ENCODE assay signal across 11 cellular contexts in genomic region chr17:16921451-16921850, GRCh38. TPM values are rescaled to one million over a fixed set of nuclear protein-coding genes. Genes with fewer than 3 reads are reported as not detected.
DNase-seq lines count a peak whose midpoint lies in the region; ATAC-seq, FAIRE-seq and TF ChIP-seq lines count a peak whose summit lies in the region.
"Not testable (repeated sequence)": the region's sequence is repeated elsewhere in the genome, so short reads cannot be mapped to it uniquely, and the experiment has no call there.
"Had no signal": no experiment of that assay in that cellular context is flagged by ENCODE, and none has a peak within 500 bp of the region (broad histone marks: within the 10 kb centered on the region; RNA-seq: fewer than 3 reads in every experiment).

No MANE protein-coding gene starts in this region.

- FAIRE-seq in K562 (lab: Jason Lieb, UNC), result not testable (repeated sequence)

- TF ChIP-seq CTCF in K562 (IDR thresholded peaks at IDR 0.05 in 2 of 3, conservative IDR thresholded peaks at IDR 0.05 in 1 of 3; ENCODE audit: insufficient read depth in 2 of 3, low read depth in 1 of 3, low read length in 3 of 3); smooth muscle cell (IDR thresholded peaks at IDR 0.05; ENCODE audit: borderline replicate concordance, insufficient read depth, poor library complexity, severe bottlenecking); transverse colon (IDR thresholded peaks at IDR 0.05): not testable (repeated sequence)

- not testable (repeated sequence) for H3K27me3 ChIP-seq in Karpas-422 (ENCODE audit: low read length); mesendoderm (ENCODE audit: insufficient read depth, low read length, poor library complexity); trophoblast cell (ENCODE audit: insufficient read depth, low read length); smooth muscle cell (ENCODE audit: low read depth); transverse colon
- H3K27me3 ChIP-seq in K562 (ENCODE audit: control insufficient read depth in 2 of 2, insufficient read depth in 2 of 2, low read length in 2 of 2), result peaks cover 0 to 43% of the 10 kb centered on the region in 2 experiments; a peak in 3 of 5 replicates

- H4K5ac ChIP-seq in mesendoderm (ENCODE audit: low read length), result not testable (repeated sequence)

- ATAC-seq in K562, result not testable (repeated sequence)

- 12% methylated on average over 6 of the region's 6 CpGs for WGBS in K562 (ENCODE audit: insufficient coverage, low coverage, missing lambda C conversion rate)
- no CpG with 5 or more reads among the region's 6 CpGs for WGBS in mesendoderm (ENCODE audit: extremely low coverage, insufficient coverage, low lambda C conversion rate)
- WGBS in trophoblast cell (ENCODE audit: extremely low coverage, insufficient coverage, insufficient read length), result no CpG with 5 or more reads among the region's 6 CpGs
- WGBS in smooth muscle cell (ENCODE audit: low lambda C conversion rate), result 54% methylated on average over 6 of the region's 6 CpGs
- 69 to 91% methylated on average over 5 to 6 of the region's 6 CpGs for WGBS in transverse colon (ENCODE audit: low coverage in 1 of 2), 2 donors

- H3K9me1 ChIP-seq in K562 (ENCODE audit: control insufficient read depth, insufficient read depth, low read length), result not testable (repeated sequence)

- H2BK12ac ChIP-seq in trophoblast cell (ENCODE audit: low read length), result not testable (repeated sequence)

- H3K4me2 ChIP-seq in Karpas-422 (ENCODE audit: low read depth, low read length, poor library complexity, severe bottlenecking); K562 (ENCODE audit: insufficient read depth, low read length); mesendoderm (ENCODE audit: low read length); trophoblast cell (ENCODE audit: low read length); smooth muscle cell: not testable (repeated sequence)

- not testable (repeated sequence) for H2BK5ac ChIP-seq in mesendoderm (ENCODE audit: low read length); trophoblast cell (ENCODE audit: low read depth, low read length, poor library complexity)

- not testable (repeated sequence) for H3K9ac ChIP-seq in Karpas-422 (ENCODE audit: low read length); K562 (ENCODE audit: insufficient read depth in 1 of 2, low read depth in 2 of 2, low read length in 2 of 2); mesendoderm (ENCODE audit: low read length); trophoblast cell (ENCODE audit: low read length); smooth muscle cell (ENCODE audit: low read depth)

- not testable (repeated sequence) for TF ChIP-seq EP300 in K562 (IDR thresholded peaks at IDR 0.05; ENCODE audit: low read length); transverse colon (IDR thresholded peaks at IDR 0.05; ENCODE audit: low read depth)

- H3K4me1 ChIP-seq in Karpas-422 (ENCODE audit: low read length); K562 (replicated peaks in 1 of 2; ENCODE audit: control insufficient read depth in 2 of 2, insufficient read depth in 2 of 2, low read length in 2 of 2); mesendoderm (ENCODE audit: control insufficient read depth, low read depth, low read length); trophoblast cell (ENCODE audit: control insufficient read depth in 1 of 2, insufficient read depth in 2 of 2, low read length in 2 of 2); smooth muscle cell (ENCODE audit: low read depth); transverse colon: not testable (repeated sequence)

- intact Hi-C loops in K562 (cut with micrococcal nuclease); transverse colon (cut with DNase I; ENCODE audit: low total_unique reads): not testable (repeated sequence)

- H2BK15ac ChIP-seq in mesendoderm (replicated peaks; ENCODE audit: low read depth), result not testable (repeated sequence)

- H3F3A ChIP-seq in smooth muscle cell (ENCODE audit: low read depth), result not testable (repeated sequence)

- H3K9me2 ChIP-seq in Karpas-422 (replicated peaks; ENCODE audit: insufficient read depth, low read length), result not testable (repeated sequence)

- not testable (repeated sequence) for BruUV-seq in K562 (replicated peaks; lab: Mats Ljungman, UMichigan)

- H3K27ac ChIP-seq in Karpas-422 (ENCODE audit: low read length); K562 (ENCODE audit: extremely low read depth, low read depth, low read length); mesendoderm (ENCODE audit: low read depth, low read length); trophoblast cell (ENCODE audit: low read depth, low read length); transverse colon: not testable (repeated sequence)
- H3K27ac ChIP-seq in smooth muscle cell (ENCODE audit: low read depth), result peak overlapping the region; percentile 60

- H3K56ac ChIP-seq in mesendoderm (ENCODE audit: low read length), result not testable (repeated sequence)

- H4K12ac ChIP-seq in trophoblast cell (ENCODE audit: low read depth, low read length), result not testable (repeated sequence)

- H2AFZ ChIP-seq in Karpas-422 (ENCODE audit: low read length); K562 (ENCODE audit: low read depth, low read length); trophoblast cell (ENCODE audit: insufficient read depth, low read length, poor library complexity): not testable (repeated sequence)
- H2AFZ ChIP-seq in smooth muscle cell (ENCODE audit: low read depth), result peak overlapping the region; percentile 1

- not testable (repeated sequence) for H3K79me2 ChIP-seq in Karpas-422 (ENCODE audit: low read length); K562 (ENCODE audit: control insufficient read depth, insufficient read depth, low read length); mesendoderm (ENCODE audit: control insufficient read depth, insufficient read depth, low read length); trophoblast cell (ENCODE audit: control insufficient read depth, insufficient read depth, low read length, poor library complexity); smooth muscle cell (ENCODE audit: low read depth)

- H2BK120ac ChIP-seq in mesendoderm (ENCODE audit: low read depth, low read length); trophoblast cell (ENCODE audit: insufficient read depth, low read length, poor library complexity): not testable (repeated sequence)

- not testable (repeated sequence) for H3K4me3 ChIP-seq in Karpas-422 (ENCODE audit: low read length); K562; mesendoderm (ENCODE audit: low read length); trophoblast cell (ENCODE audit: low read depth, low read length); smooth muscle cell; transverse colon

- not testable (repeated sequence) for H3K14ac ChIP-seq in trophoblast cell (ENCODE audit: low read length)

- H3K36me3 ChIP-seq in Karpas-422 (ENCODE audit: insufficient read depth, low read length); K562 (ENCODE audit: control insufficient read depth, insufficient read depth, low read length); mesendoderm (ENCODE audit: control insufficient read depth, insufficient read depth, low read length); trophoblast cell (ENCODE audit: control insufficient read depth in 1 of 2, insufficient read depth in 2 of 2, low read length in 2 of 2); smooth muscle cell (ENCODE audit: low read depth); transverse colon: not testable (repeated sequence)

- not testable (repeated sequence) for H4K91ac ChIP-seq in trophoblast cell (ENCODE audit: low read depth, low read length)

- not testable (repeated sequence) for H3K79me1 ChIP-seq in mesendoderm (ENCODE audit: low read length); trophoblast cell (ENCODE audit: low read length)

- not testable (repeated sequence) for H2AK5ac ChIP-seq in mesendoderm (ENCODE audit: low read length); trophoblast cell (ENCODE audit: low read length)

- not testable (repeated sequence) for H4K20me1 ChIP-seq in Karpas-422 (ENCODE audit: insufficient read depth, low read depth, low read length); K562 (replicated peaks; ENCODE audit: control insufficient read depth, insufficient read depth, low read length); smooth muscle cell (ENCODE audit: low read depth)

- TF ChIP-seq RAD21 in K562 (CRISPR knock-in tag; conservative IDR thresholded peaks at IDR 0.05 in 1 of 2, IDR thresholded peaks at IDR 0.05 in 1 of 2), result not testable (repeated sequence)

- DNase-seq in Karpas-422, result peak; percentile 31
- not testable (repeated sequence) for DNase-seq in K562 (ENCODE audit: extremely low read depth in 1 of 4, low spot score in 3 of 4); smooth muscle cell (lab: John Stamatoyannopoulos, UW; ENCODE audit: unreplicated experiment)
- peak; percentile 73 for DNase-seq in islet precursor cell
- peak; percentile 46 for DNase-seq in mesendoderm
- DNase-seq in trophoblast cell, result peak; percentile 38 to 69
- peak; percentile 1 for DNase-seq in transverse colon

- POLR2A ChIA-PET in K562 (lab: Yijun Ruan, JAX), result interaction anchor here (0.6 kb wide), 1 partner anchor 8 kb away, joined by 3 read pairs; no protein-coding TSS in a partner anchor

- CTCF ChIA-PET in K562 (lab: Yijun Ruan, JAX; ENCODE audit: low intra/inter-chr PET ratio), result not testable (repeated sequence)

- not testable (repeated sequence) for H3K9me3 ChIP-seq in Karpas-422 (ENCODE audit: low read length); K562 (replicated peaks; ENCODE audit: control insufficient read depth, insufficient read depth, low read depth, low read length); trophoblast cell (ENCODE audit: insufficient read depth, low read depth, low read length); smooth muscle cell (replicated peaks; ENCODE audit: low read depth); transverse colon

- H4K8ac ChIP-seq in mesendoderm (ENCODE audit: low read depth, low read length); trophoblast cell (ENCODE audit: low read depth, low read length): not testable (repeated sequence)

- not testable (repeated sequence) for H3K23ac ChIP-seq in mesendoderm (ENCODE audit: low read length); trophoblast cell (ENCODE audit: low read length)

- in situ Hi-C loops in K562 (cut with MboI); transverse colon (cut with MboI; ENCODE audit: low pct_ligation_motif_present in 1 of 4, low pct_unique_long_range_greater_than_20kb in 1 of 4, low sequenced_read_pairs in 3 of 4): not testable (repeated sequence)

- H3K4ac ChIP-seq in mesendoderm (ENCODE audit: low read depth, low read length); trophoblast cell (ENCODE audit: low read depth, low read length): not testable (repeated sequence)

- TF ChIP-seq POLR2A in K562 (conservative IDR thresholded peaks at IDR 0.05); transverse colon (IDR thresholded peaks at IDR 0.05): not testable (repeated sequence)

- not testable (repeated sequence) for H3K18ac ChIP-seq in mesendoderm (ENCODE audit: low read length); trophoblast cell (ENCODE audit: low read length)

RNA-seq across cellular contexts. Expression of gene TNFRSF13B, which starts 50.5 kb away (rescaled TPM):
- not detected in 2 replicates for total RNA-seq in Karpas-422 (2014; rRNA removed; shearing (Covaris generic); ENCODE audit: low replicate concordance)
- not detected in 2 replicates for total RNA-seq in K562 (2011; cell fraction: chromatin; rRNA removed; ENCODE audit: low replicate concordance)
- total RNA-seq in K562 (2011; cell fraction: nucleolus; rRNA removed), result not detected in 2 replicates
- total RNA-seq in K562 (2011; cell fraction: nucleoplasm; rRNA removed), result not detected in 2 replicates
- total RNA-seq in K562 (2014; rRNA removed), result not detected in 2 replicates
- total RNA-seq in K562 (2014; rRNA removed; fragmentation: Illumina TruSeq; extraction: Trizol), result not detected in 2 replicates
- not detected in 2 replicates for total RNA-seq in K562 (2015; rRNA removed; fragmentation: Illumina TruSeq; extraction: Trizol)
- 0.31 TPM in 1 of 2 replicates, not detected in the other for total RNA-seq in K562 (2021)
- not detected in 2 replicates for polyA plus RNA-seq in K562 (2011; rRNA removed)
- polyA plus RNA-seq in K562 (2011; cell fraction: cytosol; rRNA removed), result not detected in 2 replicates
- not detected in 2 replicates for polyA plus RNA-seq in K562 (2011; cell fraction: nucleus; rRNA removed)
- 0.11 TPM in 1 of 2 replicates, not detected in the other for polyA plus RNA-seq in K562 (2012)
- not detected in 2 replicates for polyA plus RNA-seq in K562 (2014; fragmentation: Illumina TruSeq; extraction: Trizol)
- polyA plus RNA-seq in K562 (2014; fragmentation: Nextera tagmentation; extraction: Ambion mirVana), result not detected
- polyA plus RNA-seq in K562 (2014; rRNA removed), result not detected in 2 replicates
- polyA minus RNA-seq in K562 (2011; rRNA and poly(A)+ RNA removed), result not detected in 2 replicates
- polyA minus RNA-seq in K562 (2011; cell fraction: cytosol; rRNA and poly(A)+ RNA removed), result not detected in 2 replicates
- not detected in 2 replicates for polyA minus RNA-seq in K562 (2011; cell fraction: nucleus; rRNA and poly(A)+ RNA removed)
- polyA plus RNA-seq in mesendoderm (2013, experiment 1 of 2), result 0.95 TPM
- 0.81 TPM for polyA plus RNA-seq in mesendoderm (2013, experiment 2 of 2)
- polyA plus RNA-seq in trophoblast cell (2013), result not detected in 2 replicates
- total RNA-seq in smooth muscle cell, result not detected in 2 replicates
- not detected in 2 replicates for polyA plus RNA-seq in smooth muscle cell
- total RNA-seq in transverse colon, result 1 to 10 TPM in 1 of 4 donors, not detected in 3; 9.2 TPM
- total RNA-seq: Caco-2; CD8-positive, alpha-beta T cell; HFFc6 had no signal
- polyA plus RNA-seq: AG04450 had no signal
